ENCODE assay signal across 1 cellular context in genomic region chr17:44083250-44083849, GRCh38.
TF ChIP-seq lines count a peak whose summit lies in the region.

No MANE protein-coding gene starts in this region.

TF ChIP-seq in A549, 52 proteins besides CTCF, POLR2A, EP300 and RAD21 (continued from another document):
- no peak for TF ChIP-seq CBX2 (IDR thresholded peaks at IDR 0.05; ENCODE audit: borderline replicate concordance, low read depth)
- TF ChIP-seq HES2 (IDR thresholded peaks at IDR 0.05): no peak
- no peak for TF ChIP-seq JUN (IDR thresholded peaks at IDR 0.05)
- TF ChIP-seq CHD2 (IDR thresholded peaks at IDR 0.05; ENCODE audit: low read length, partially characterized antibody): no peak
- no peak for TF ChIP-seq HDAC2 (IDR thresholded peaks at IDR 0.05)
- TF ChIP-seq ATOH8 (CRISPR knock-in tag; IDR thresholded peaks at IDR 0.05; ENCODE audit: low read depth): no peak
- no peak for TF ChIP-seq REST (IDR thresholded peaks at IDR 0.05)
